23 cellular contexts compared by ENCODE assay signal in genomic region chr4:157957905-157958304, GRCh38.
A peak's percentile ranks its signal among the peaks of the same experiment; 100 is the strongest.
DNase-seq lines count a peak whose midpoint lies in the region; ATAC-seq, FAIRE-seq and TF ChIP-seq lines count a peak whose summit lies in the region.
"Had no signal": no experiment of that assay in that cellular context is flagged by ENCODE, and none has a peak within 500 bp of the region (broad histone marks: within the 10 kb centered on the region; RNA-seq: fewer than 3 reads in every experiment).

No MANE protein-coding gene starts in this region.

- no peak overlapping the region for H2AFZ ChIP-seq in astrocyte (ENCODE audit: low read depth, low read length)
- H2AFZ ChIP-seq: GM23338 had no signal

- ATAC-seq in aorta (ENCODE audit: low FRiP score) (no peak), GM21576 (IDR thresholded peaks at IDR 0.05; ENCODE audit: unreplicated experiment) (no peak)
- ATAC-seq: CD8-positive, alpha-beta T cell; GM23338; HCT116 had no signal

- no peak overlapping the region for H3K27ac Mint-ChIP-seq in astrocyte (ENCODE audit: unreplicated experiment)
- H3K27ac Mint-ChIP-seq: B cell; CD4-positive, CD25-positive, alpha-beta regulatory T cell; CD8-positive, alpha-beta T cell; GM23338; H9 had no signal

- no peak for FAIRE-seq in astrocyte (lab: Jason Lieb, UNC)
- peak; percentile 36 for FAIRE-seq in islet of Langerhans (lab: Jason Lieb, UNC)
- FAIRE-seq: A204.1, G401.6, GM12892 had no signal

- intact Hi-C loops in aorta (cut with DNase I): no loop called here

- H3K27me3 Mint-ChIP-seq in astrocyte (ENCODE audit: low read depth, unreplicated experiment): no peaks in the 10 kb centered on the region
- H3K27me3 Mint-ChIP-seq: B cell; CD4-positive, CD25-positive, alpha-beta regulatory T cell had no signal

- H3K36me3 Mint-ChIP-seq in astrocyte (ENCODE audit: low read depth, unreplicated experiment): no peaks in the 10 kb centered on the region
- H3K36me3 Mint-ChIP-seq: CD4-positive, CD25-positive, alpha-beta regulatory T cell; CD8-positive, alpha-beta T cell had no signal

- peak; percentile 11 for DNase-seq in M059J (ENCODE audit: low read depth)
- peak; percentile 9 for DNase-seq in astrocyte (ENCODE audit: low read depth)
- peak; percentile 16 for DNase-seq in stromal cell of bone marrow (ENCODE audit: low read depth)
- no peak for DNase-seq in cortex of kidney (lab: John Stamatoyannopoulos, UW)
- no peak for DNase-seq in aorta
- no peak for DNase-seq in activated CD4-positive, alpha-beta T cell treated with anti-CD3 and anti-CD28 coated beads for 1 hour
- DNase-seq: Caco-2; CD4-positive, CD25-positive, alpha-beta regulatory T cell; CD8-positive, alpha-beta T cell; DMS153; DND-41; H9 had no signal

- H3K36me3 ChIP-seq in astrocyte (ENCODE audit: insufficient read depth, low read length) (no peaks in the 10 kb centered on the region), aorta (ENCODE audit: control insufficient read depth in 1 of 2, insufficient read depth in 2 of 2, low read length in 1 of 2) (no peaks in the 10 kb centered on the region)
- H3K36me3 ChIP-seq: BLaER1 had no signal

- no peaks in the 10 kb centered on the region for H3K79me2 ChIP-seq in astrocyte (ENCODE audit: insufficient read depth, low read length)

- no peaks in the 10 kb centered on the region for H4K20me1 ChIP-seq in astrocyte (ENCODE audit: insufficient read depth, low read length)
- H4K20me1 ChIP-seq: BLaER1 had no signal

- H3K4me3 Mint-ChIP-seq in astrocyte (ENCODE audit: unreplicated experiment): no peak overlapping the region
- H3K4me3 Mint-ChIP-seq: B cell; CD4-positive, CD25-positive, alpha-beta regulatory T cell; CD8-positive, alpha-beta T cell; GM23338; H9 had no signal

- no peak for TF ChIP-seq CTCF in astrocyte (IDR thresholded peaks at IDR 0.05; ENCODE audit: insufficient read depth, low read depth, low read length)

- WGBS in aorta, 2 donors: 5 to 19% methylated on average over 1 of the region's 1 CpG

- H3K9me3 Mint-ChIP-seq in astrocyte (ENCODE audit: unreplicated experiment): peaks cover 3% of the 10 kb centered on the region
- H3K9me3 Mint-ChIP-seq: CD8-positive, alpha-beta T cell; GM23338; H9 had no signal

- no peaks in the 10 kb centered on the region for H3K4me1 ChIP-seq in astrocyte (ENCODE audit: insufficient read depth, low read length)
- H3K4me1 ChIP-seq in aorta (ENCODE audit: control insufficient read depth in 1 of 2, insufficient read depth in 2 of 2, low read length in 2 of 2): peaks cover 1 to 4% of the 10 kb centered on the region in 2 donors
- H3K4me1 ChIP-seq: Caco-2 had no signal

- H3K4me3 ChIP-seq in astrocyte (ENCODE audit: insufficient read depth, low read depth, low read length) (no peak overlapping the region), aorta (ENCODE audit: low read length in 2 of 2) (no peak overlapping the region)
- H3K4me3 ChIP-seq: BLaER1, GM23338 had no signal

- H3K9ac ChIP-seq in astrocyte (ENCODE audit: low read length): no peak overlapping the region
- H3K9ac ChIP-seq: BLaER1 had no signal

- no peak overlapping the region for H3K4me2 ChIP-seq in astrocyte (ENCODE audit: low read length)
- H3K4me2 ChIP-seq: BLaER1, GM23338 had no signal

- no peak overlapping the region for H3K27ac ChIP-seq in astrocyte (ENCODE audit: low read depth, low read length)
- H3K27ac ChIP-seq in aorta (ENCODE audit: low read depth in 1 of 2, low read length in 2 of 2): no peak overlapping the region
- H3K27ac ChIP-seq: 22Rv1, BLaER1, C4-2B had no signal

- H3K9me3 ChIP-seq in astrocyte (ENCODE audit: insufficient read depth, low read depth, low read length): no peaks in the 10 kb centered on the region
- no peaks in the 10 kb centered on the region for H3K9me3 ChIP-seq in aorta (ENCODE audit: control insufficient read depth, low read length)
- H3K9me3 ChIP-seq: BLaER1, Caco-2 had no signal

- H3K27me3 ChIP-seq in astrocyte (ENCODE audit: insufficient read depth, low read length) (no peaks in the 10 kb centered on the region), aorta (ENCODE audit: control insufficient read depth in 1 of 2, insufficient read depth in 2 of 2, low read length in 1 of 2) (no peaks in the 10 kb centered on the region)
- H3K27me3 ChIP-seq: BLaER1 had no signal

- no peaks in the 10 kb centered on the region for H3K4me1 Mint-ChIP-seq in astrocyte (ENCODE audit: low read depth, unreplicated experiment)
- H3K4me1 Mint-ChIP-seq: B cell; CD4-positive, CD25-positive, alpha-beta regulatory T cell; GM23338; H9 had no signal

Comparison
In these comparisons a context has a peak if more than half of its experiments do, and no peak if none do; other contexts are left out.
1. DNase-seq: peak in M059J (single experiment), astrocyte (single experiment) and stromal cell of bone marrow (single experiment); none in cortex of kidney (single experiment), aorta (0 of 2) and activated CD4-positive, alpha-beta T cell treated with anti-CD3 and anti-CD28 coated beads for 1 hour (single experiment).